In the genomic region with DNA sequence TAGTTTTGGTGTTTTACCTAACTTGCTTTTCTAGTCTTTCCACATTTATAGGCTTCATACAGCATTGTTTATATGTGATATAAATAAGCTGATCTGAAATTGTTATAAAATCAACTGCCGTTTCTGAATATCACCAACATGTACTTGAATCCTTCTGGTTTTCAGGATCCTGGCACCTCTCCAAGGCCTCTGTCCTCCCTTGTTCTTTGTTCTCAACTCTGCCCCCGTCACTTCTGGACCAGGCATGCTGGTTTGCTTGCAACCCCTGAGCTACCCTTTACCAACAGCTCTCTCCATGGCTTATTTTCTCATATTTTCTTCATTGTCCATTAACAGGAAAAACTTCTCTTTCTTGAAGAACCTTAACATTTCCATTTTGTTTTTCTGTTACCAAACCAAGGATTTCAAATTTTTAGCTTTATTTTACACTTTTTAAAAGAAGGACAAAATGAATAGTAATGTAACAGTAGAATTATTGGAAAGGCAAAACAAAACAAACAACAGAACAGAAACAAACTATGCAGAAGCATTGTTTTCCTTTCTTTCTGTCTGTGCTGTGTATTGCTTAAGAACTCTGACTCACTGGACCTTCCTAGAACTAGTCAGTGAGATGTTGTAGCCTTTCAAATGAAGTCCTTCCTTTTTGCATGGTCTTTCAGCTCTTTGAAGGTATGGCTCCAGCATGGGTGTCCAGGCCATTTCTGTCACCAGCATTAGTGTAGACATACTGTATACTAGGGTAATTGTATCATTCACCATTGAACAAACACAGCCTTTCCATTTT, we compare ENCODE assay signal across 9 cellular contexts. TPM values are rescaled to one million over a fixed set of nuclear protein-coding genes. Genes with fewer than 3 reads are reported as not detected.
DNase-seq lines count a peak whose midpoint lies in the region; ATAC-seq and TF ChIP-seq lines count a peak whose summit lies in the region.
"Had no signal": no experiment of that assay in that cellular context is flagged by ENCODE, and none has a peak within 500 bp of the region (broad histone marks: within the 10 kb centered on the region; RNA-seq: fewer than 3 reads in every experiment).

No MANE protein-coding gene starts in this region.

- H3K27me3 ChIP-seq in hepatocyte = no peaks in the 10 kb centered on the region

- H4K20me1 ChIP-seq in hepatocyte (ENCODE audit: insufficient read depth, poor library complexity, severe bottlenecking) = no peaks in the 10 kb centered on the region

- H3K79me2 ChIP-seq in hepatocyte = no peaks in the 10 kb centered on the region

- no peak overlapping the region for H3K4me3 ChIP-seq in hepatocyte

- peak; percentile 14 for ATAC-seq in left ventricle myocardium superior
- ATAC-seq in Right ventricle myocardium inferior = no peak
- no peak for ATAC-seq in HG03378 (IDR thresholded peaks at IDR 0.05; ENCODE audit: unreplicated experiment)
- ATAC-seq in HG03342 (IDR thresholded peaks at IDR 0.05; ENCODE audit: unreplicated experiment) = no peak
- no peak for ATAC-seq in GM19324 (IDR thresholded peaks at IDR 0.05; ENCODE audit: low FRiP score, unreplicated experiment)

- H3K36me3 ChIP-seq in hepatocyte (replicated peaks; ENCODE audit: insufficient read depth, low read depth) = no peaks in the 10 kb centered on the region

- no peaks in the 10 kb centered on the region for H3K9me2 ChIP-seq in hepatocyte (replicated peaks; ENCODE audit: insufficient read depth)

- TF ChIP-seq CTCF in hepatocyte (IDR thresholded peaks at IDR 0.05; ENCODE audit: poor library complexity) = no peak

- peak overlapping the region; percentile 16 for H3K4me2 ChIP-seq in hepatocyte

- peak overlapping the region; percentile 9 for H2AFZ ChIP-seq in hepatocyte

- intact Hi-C loops in left ventricle myocardium superior (cut with micrococcal nuclease) = no loop called here
- intact Hi-C loops in Right ventricle myocardium inferior (cut with DNase I) = no loop called here

- H3K27ac ChIP-seq in hepatocyte = no peak overlapping the region

- WGBS in hepatocyte (ENCODE audit: low lambda C conversion rate, missing lambda C conversion rate) = 54% methylated on average over 2 of the region's 2 CpGs

- H3K9me3 ChIP-seq in hepatocyte (ENCODE audit: low read depth) = no peaks in the 10 kb centered on the region

- DNase-seq in left ventricle myocardium superior (no peak), Right ventricle myocardium inferior (ENCODE audit: missing footprints) (no peak), RKO (ENCODE audit: low spot score) (peak; percentile 4), hepatocyte (ENCODE audit: low spot score) (peak; percentile 15), HuH-7 (ENCODE audit: low spot score) (no peak)
- DNase-seq: stimulated activated CD4-positive, alpha-beta T cell treated with anti-CD3 and anti-CD28 coated beads, Interleukin-15, amount 100 ng/mL, for 24 hours had no signal

- H3K4me1 ChIP-seq in hepatocyte (ENCODE audit: insufficient read depth) = peaks cover 3% of the 10 kb centered on the region

RNA-seq across cellular contexts. Expression of gene BANK1, which starts 44.8 kb away (rescaled TPM):
- total RNA-seq in left ventricle myocardium superior = 0.12 TPM
- 0.35 TPM for total RNA-seq in Right ventricle myocardium inferior
- total RNA-seq in hepatocyte = 0.17 and 0.52 TPM in 2 replicates
- polyA plus RNA-seq in hepatocyte = 0.29 and 2.2 TPM in 2 replicates

Comparison
In these comparisons a context has a peak if more than half of its experiments do, and no peak if none do; other contexts are left out.
1. DNase-seq: peak in RKO (single experiment) and hepatocyte (single experiment); none in left ventricle myocardium superior (single experiment), Right ventricle myocardium inferior (single experiment) and HuH-7 (single experiment).